ENCODE assay signal across 2 cellular contexts in the genomic region with DNA sequence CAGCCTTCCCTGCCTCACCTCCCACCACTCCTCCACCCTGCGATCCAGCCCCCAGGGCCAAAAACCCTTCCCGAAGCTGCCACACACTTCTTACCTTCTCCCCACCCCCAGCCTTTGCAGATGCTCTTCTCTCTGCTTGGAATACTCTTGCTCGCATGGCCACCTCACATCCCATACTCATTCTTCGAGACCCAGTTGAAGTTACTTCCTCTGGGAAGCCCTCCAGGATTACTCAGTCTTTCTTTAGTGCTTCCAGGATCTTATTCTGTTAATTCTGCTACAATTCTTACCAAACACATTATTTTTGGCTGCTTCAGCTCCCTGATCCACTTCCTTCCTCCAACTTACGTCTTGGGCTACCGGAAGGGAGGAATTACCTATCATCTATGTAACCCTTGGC.
TF ChIP-seq lines count a peak whose summit lies in the region.

No MANE protein-coding gene starts in this region.

TF ChIP-seq in A549, 52 proteins besides CTCF, POLR2A, EP300 and RAD21:
- TF ChIP-seq REST (IDR thresholded peaks at IDR 0.05) (no peak), EHF (CRISPR knock-in tag; IDR thresholded peaks at IDR 0.05) (no peak), ZFP36 (IDR thresholded peaks at IDR 0.05; ENCODE audit: borderline replicate concordance, partially characterized antibody) (peak; percentile 59), FOXS1 (CRISPR knock-in tag; IDR thresholded peaks at IDR 0.05) (no peak)
TF ChIP-seq in A549: peak in this region for 1.

TF ChIP-seq in H1, 55 proteins besides CTCF, POLR2A, EP300 and RAD21:
- TF ChIP-seq ASH2L (IDR thresholded peaks at IDR 0.05; ENCODE audit: low read length) (no peak), MAFK (IDR thresholded peaks at IDR 0.05; ENCODE audit: low read depth, low read length) (no peak), SP2 (IDR thresholded peaks at IDR 0.05; ENCODE audit: low read length) (no peak), TCF12 (IDR thresholded peaks at IDR 0.05; ENCODE audit: low read depth, low read length) (no peak), KDM4A (IDR thresholded peaks at IDR 0.05; ENCODE audit: low read depth, low read length, severe bottlenecking) (no peak), CHD2 (IDR thresholded peaks at IDR 0.05; ENCODE audit: low read length) (no peak), POLR2AphosphoS5 (IDR thresholded peaks at IDR 0.05; ENCODE audit: low read depth, low read length) (no peak), PHF8 (conservative IDR thresholded peaks at IDR 0.05; ENCODE audit: low read depth, low read length) (no peak), BACH1 (IDR thresholded peaks at IDR 0.05; ENCODE audit: low read length) (no peak)
- TF ChIP-seq, protein P1, sequence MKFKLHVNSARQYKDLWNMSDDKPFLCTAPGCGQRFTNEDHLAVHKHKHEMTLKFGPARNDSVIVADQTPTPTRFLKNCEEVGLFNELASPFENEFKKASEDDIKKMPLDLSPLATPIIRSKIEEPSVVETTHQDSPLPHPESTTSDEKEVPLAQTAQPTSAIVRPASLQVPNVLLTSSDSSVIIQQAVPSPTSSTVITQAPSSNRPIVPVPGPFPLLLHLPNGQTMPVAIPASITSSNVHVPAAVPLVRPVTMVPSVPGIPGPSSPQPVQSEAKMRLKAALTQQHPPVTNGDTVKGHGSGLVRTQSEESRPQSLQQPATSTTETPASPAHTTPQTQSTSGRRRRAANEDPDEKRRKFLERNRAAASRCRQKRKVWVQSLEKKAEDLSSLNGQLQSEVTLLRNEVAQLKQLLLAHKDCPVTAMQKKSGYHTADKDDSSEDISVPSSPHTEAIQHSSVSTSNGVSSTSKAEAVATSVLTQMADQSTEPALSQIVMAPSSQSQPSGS (IDR thresholded peaks at IDR 0.05; ENCODE audit: low read length) = no peak
